1 cellular context compared by ENCODE assay signal in the genomic region with DNA sequence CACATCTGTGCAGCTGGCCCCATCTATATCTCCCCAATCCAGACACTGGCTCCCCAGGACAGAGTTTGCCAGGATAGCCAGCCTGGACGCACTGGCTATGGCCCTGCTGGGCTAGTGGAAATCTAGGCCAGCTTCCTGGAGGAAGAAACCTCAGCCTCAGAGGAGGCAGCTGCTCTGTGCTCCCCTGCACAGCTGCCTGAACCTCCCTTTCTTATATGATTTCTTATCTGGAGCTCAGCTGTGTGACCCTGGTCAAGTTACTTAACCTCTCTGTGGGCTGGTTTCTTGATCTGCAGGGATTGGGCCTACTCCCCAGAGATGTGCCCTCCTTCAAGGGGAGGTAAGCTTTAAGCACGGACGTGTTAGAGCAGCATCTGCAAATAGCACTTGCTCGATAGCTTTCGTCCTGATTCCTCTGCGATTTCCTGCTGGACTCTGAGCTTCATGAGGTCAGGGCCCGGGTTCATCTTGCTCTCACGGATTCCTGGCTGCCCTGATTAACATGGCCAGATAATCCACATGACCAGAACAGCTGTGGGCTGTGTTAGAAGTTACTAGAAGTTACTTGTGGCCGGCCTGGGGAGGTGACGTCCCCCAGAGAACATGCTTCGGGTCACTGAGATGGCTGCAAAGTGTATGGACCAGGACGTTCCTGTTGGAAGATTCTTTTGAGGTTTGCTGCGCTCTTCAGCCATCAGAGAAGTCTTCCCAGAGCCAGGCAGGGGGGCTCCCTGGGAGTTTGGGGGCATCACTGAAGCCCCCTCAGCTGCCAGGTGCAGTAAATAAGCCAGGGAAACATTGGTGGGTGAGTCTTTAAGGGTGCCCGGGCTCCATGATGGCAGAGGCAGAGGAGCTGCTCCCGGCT.
TF ChIP-seq lines count a peak whose summit lies in the region.

No MANE protein-coding gene starts in this region.

TF ChIP-seq in HepG2, 621 proteins besides CTCF, POLR2A, EP300 and RAD21 (continued from another document and continues in another):
- peak; percentile 19; the same call in 1 of the 2 replicates for TF ChIP-seq ATF7-NPFF (CRISPR knock-in tag; IDR thresholded peaks at IDR 0.05; ENCODE audit: low read depth)
- TF ChIP-seq RFX1 (IDR thresholded peaks at IDR 0.05): no peak
- no peak for TF ChIP-seq ZNF607 (CRISPR knock-in tag; IDR thresholded peaks at IDR 0.05; ENCODE audit: borderline replicate concordance)
- TF ChIP-seq SMC3 (IDR thresholded peaks at IDR 0.05; ENCODE audit: low read length): 0 out of 2 replicates have a peak, but pooled peaks have one; percentile 1
- TF ChIP-seq ZNF142 (CRISPR knock-in tag; IDR thresholded peaks at IDR 0.05): no peak
- peak; percentile 58; the same call in 1 of the 2 replicates for TF ChIP-seq ZNF263 (CRISPR knock-in tag; IDR thresholded peaks at IDR 0.05)
- no peak for TF ChIP-seq ATM (IDR thresholded peaks at IDR 0.05; ENCODE audit: borderline replicate concordance)
- no peak for TF ChIP-seq TERF1 (CRISPR knock-in tag; IDR thresholded peaks at IDR 0.05)
- TF ChIP-seq MED13 (CRISPR knock-in tag; IDR thresholded peaks at IDR 0.05): no peak
- peak; percentile 57; the same call in 1 of the 2 replicates for TF ChIP-seq DMAP1 (CRISPR knock-in tag; IDR thresholded peaks at IDR 0.05)
- TF ChIP-seq MIXL1 (CRISPR knock-in tag; IDR thresholded peaks at IDR 0.05): peak; percentile 84; the same call in 1 of the 2 replicates
- no peak for TF ChIP-seq KLF13 (CRISPR knock-in tag; IDR thresholded peaks at IDR 0.05)
- peak; percentile 74; the same call in 1 of the 2 replicates for TF ChIP-seq TFE3 (CRISPR knock-in tag; IDR thresholded peaks at IDR 0.05)
- no peak for TF ChIP-seq KIAA2018 (CRISPR knock-in tag; IDR thresholded peaks at IDR 0.05; ENCODE audit: borderline replicate concordance)
- TF ChIP-seq TCF7L2 (IDR thresholded peaks at IDR 0.05; ENCODE audit: low read depth, low read length): no peak
- no peak for TF ChIP-seq ZNF276 (CRISPR knock-in tag; IDR thresholded peaks at IDR 0.05; ENCODE audit: low read depth)
- TF ChIP-seq ZNF558 (CRISPR knock-in tag; IDR thresholded peaks at IDR 0.05; ENCODE audit: borderline replicate concordance): no peak
- peak; percentile 63; the same call in 1 of the 2 replicates for TF ChIP-seq ZNF335 (CRISPR knock-in tag; IDR thresholded peaks at IDR 0.05)
- no peak for TF ChIP-seq BORCS8-MEF2B (CRISPR knock-in tag; IDR thresholded peaks at IDR 0.05)
- TF ChIP-seq KDM2A (CRISPR knock-in tag; IDR thresholded peaks at IDR 0.05; ENCODE audit: borderline replicate concordance, low read depth): peak; percentile 40; the same call in 1 of the 2 replicates
- no peak for TF ChIP-seq STAT5B (CRISPR knock-in tag; IDR thresholded peaks at IDR 0.05)
- no peak for TF ChIP-seq ZBTB33 (CRISPR knock-in tag; IDR thresholded peaks at IDR 0.05)
- TF ChIP-seq, protein P1, sequence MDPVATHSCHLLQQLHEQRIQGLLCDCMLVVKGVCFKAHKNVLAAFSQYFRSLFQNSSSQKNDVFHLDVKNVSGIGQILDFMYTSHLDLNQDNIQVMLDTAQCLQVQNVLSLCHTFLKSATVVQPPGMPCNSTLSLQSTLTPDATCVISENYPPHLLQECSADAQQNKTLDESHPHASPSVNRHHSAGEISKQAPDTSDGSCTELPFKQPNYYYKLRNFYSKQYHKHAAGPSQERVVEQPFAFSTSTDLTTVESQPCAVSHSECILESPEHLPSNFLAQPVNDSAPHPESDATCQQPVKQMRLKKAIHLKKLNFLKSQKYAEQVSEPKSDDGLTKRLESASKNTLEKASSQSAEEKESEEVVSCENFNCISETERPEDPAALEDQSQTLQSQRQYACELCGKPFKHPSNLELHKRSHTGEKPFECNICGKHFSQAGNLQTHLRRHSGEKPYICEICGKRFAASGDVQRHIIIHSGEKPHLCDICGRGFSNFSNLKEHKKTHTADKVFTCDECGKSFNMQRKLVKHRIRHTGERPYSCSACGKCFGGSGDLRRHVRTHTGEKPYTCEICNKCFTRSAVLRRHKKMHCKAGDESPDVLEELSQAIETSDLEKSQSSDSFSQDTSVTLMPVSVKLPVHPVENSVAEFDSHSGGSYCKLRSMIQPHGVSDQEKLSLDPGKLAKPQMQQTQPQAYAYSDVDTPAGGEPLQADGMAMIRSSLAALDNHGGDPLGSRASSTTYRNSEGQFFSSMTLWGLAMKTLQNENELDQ (CRISPR knock-in tag; IDR thresholded peaks at IDR 0.05; ENCODE audit: borderline replicate concordance): no peak
- TF ChIP-seq ZSCAN12 (CRISPR knock-in tag; IDR thresholded peaks at IDR 0.05): peak; percentile 54; the same call in 1 of the 2 replicates
- TF ChIP-seq ZNF761 (CRISPR knock-in tag; conservative IDR thresholded peaks at IDR 0.05): no peak
- no peak for TF ChIP-seq HNRNPK (IDR thresholded peaks at IDR 0.05; ENCODE audit: low read depth, low read length, poor library complexity, severe bottlenecking)
